Comparison of ENCODE assay signal across 10 cellular contexts in genomic region chr3:79672075-79672474, GRCh38.
"Had no signal": no experiment of that assay in that cellular context is flagged by ENCODE, and none has a peak within 500 bp of the region (broad histone marks: within the 10 kb centered on the region; RNA-seq: fewer than 3 reads in every experiment).

No MANE protein-coding gene starts in this region.

- H2AFZ ChIP-seq: GM23248 had no signal

- DNase-seq: GM23248, GOT3, H7, HFFc6, KBM-7 had no signal

- H3K9me3 ChIP-seq: HAP-1 had no signal

- H3K36me3 ChIP-seq: HAP-1 had no signal

- H3K4me2 ChIP-seq: KMS-11 had no signal

- H3K9ac ChIP-seq: GM23248, KMS-11 had no signal

- ATAC-seq: HCT116, HepG2 had no signal

- H3K4me3 ChIP-seq: GM23248, HAP-1 had no signal

- H3K27ac ChIP-seq: GM23248, HL-60, KMS-11 had no signal

- FAIRE-seq: HepG2 had no signal

- H3K4me1 ChIP-seq: HAP-1 had no signal
